Comparison of ENCODE assay signal across 8 cellular contexts in genomic region chr19:49301165-49301865, GRCh38. TPM values are rescaled to one million over a fixed set of nuclear protein-coding genes. Genes with fewer than 3 reads are reported as not detected.
A peak's percentile ranks its signal among the peaks of the same experiment; 100 is the strongest.
DNase-seq lines count a peak whose midpoint lies in the region; ATAC-seq and TF ChIP-seq lines count a peak whose summit lies in the region.

No MANE protein-coding gene starts in this region.

- H3K4me2 ChIP-seq in PC-3 (ENCODE audit: low read length) (peak overlapping the region; percentile 80), neural cell (ENCODE audit: low read length) (no peak overlapping the region)

- peak; percentile 66 for DNase-seq in EL
- DNase-seq in HK-2 (ENCODE audit: unreplicated experiment): peak; percentile 62
- peak; percentile 83 for DNase-seq in PC-3
- DNase-seq in activated T-cell treated with anti-CD3 and anti-CD28 coated beads, Interleukin-2, amount 50 U/mL, for 4 hours: peak; percentile 77
- peak; percentile 55 for DNase-seq in fibroblast of mammary gland (ENCODE audit: low read depth)
- DNase-seq in stimulated activated naive B cell treated with anti-CD40 and anti-IgM and Interleukin-4, amounts not matched to agents 10 μg/mL and 1 μg/mL and 100 μg/mL, for 72 hours: peak; percentile 76

- peaks cover 2% of the 10 kb centered on the region; the same call in 1 of the 2 replicates for H3K27me3 ChIP-seq in PC-3 (ENCODE audit: low read length)
- H3K27me3 ChIP-seq in neural cell (ENCODE audit: insufficient read depth, low read depth, low read length): no peaks in the 10 kb centered on the region

- H3K27ac ChIP-seq in PC-3 (ENCODE audit: low read length) (no peak overlapping the region), neural cell (ENCODE audit: low read length) (no peak overlapping the region)

- H2AFZ ChIP-seq in PC-3 (ENCODE audit: low read length) (peak overlapping the region; percentile 85), neural cell (ENCODE audit: low read depth, low read length) (no peak overlapping the region)

- POLR2A ChIA-PET in PC-3 (lab: Charles Lee; ENCODE audit: unreplicated experiment): no interaction called here

- TF ChIP-seq CTCF in PC-3 (conservative IDR thresholded peaks at IDR 0.05; ENCODE audit: low read depth, low read length) (peak; percentile 99), fibroblast of mammary gland (conservative IDR thresholded peaks at IDR 0.05; ENCODE audit: control insufficient read depth, insufficient read depth, low read depth, low read length) (peak; percentile 93), neural cell (IDR thresholded peaks at IDR 0.05; ENCODE audit: poor library complexity, severe bottlenecking) (peak; percentile 36)

- no TSS peak for BruUV-seq in PC-3 (replicated peaks; lab: Mats Ljungman, UMichigan)

- H3K36me3 ChIP-seq in PC-3 (ENCODE audit: low read depth, low read length) (no peaks in the 10 kb centered on the region), neural cell (ENCODE audit: insufficient read depth, low read length) (no peaks in the 10 kb centered on the region)

- ATAC-seq in PC-3: peak; percentile 100
- ATAC-seq in activated T-cell treated with anti-CD3 and anti-CD28 coated beads, Interleukin-2, amount 50 U/mL, for 4 hours: peak; percentile 97 to 100
- peak; percentile 100 for ATAC-seq in stimulated activated naive B cell treated with anti-CD40 and anti-IgM and Interleukin-4, amounts not matched to agents 10 μg/mL and 1 μg/mL and 100 μg/mL, for 72 hours (replicated peaks)
- ATAC-seq in GM19463 (IDR thresholded peaks at IDR 0.05; ENCODE audit: unreplicated experiment): no peak

- no peak for TF ChIP-seq RAD21 in neural cell (conservative IDR thresholded peaks at IDR 0.05)

- H3K4me1 ChIP-seq in PC-3 (ENCODE audit: insufficient read depth, low read length): no peaks in the 10 kb centered on the region

- H4K20me1 ChIP-seq in PC-3 (ENCODE audit: low read length): no peaks in the 10 kb centered on the region
- H4K20me1 ChIP-seq in neural cell (ENCODE audit: insufficient read depth): no peaks in the 10 kb centered on the region

- no peaks in the 10 kb centered on the region for H3K79me2 ChIP-seq in PC-3 (ENCODE audit: low read length)
- H3K79me2 ChIP-seq in neural cell (replicated peaks; ENCODE audit: insufficient read depth, low read length): no peaks in the 10 kb centered on the region

- H3K4me3 Mint-ChIP-seq in activated T-cell treated with anti-CD3 and anti-CD28 coated beads, Interleukin-2, amount 50 U/mL, for 4 hours: no peak overlapping the region
- H3K4me3 Mint-ChIP-seq in stimulated activated naive B cell treated with anti-CD40 and anti-IgM and Interleukin-4, amounts not matched to agents 10 μg/mL and 1 μg/mL and 100 μg/mL, for 72 hours: peak overlapping the region; percentile 81 to 82

- intact Hi-C loops in PC-3 (cut with micrococcal nuclease): loop anchor here (2.0 kb wide), 1 partner anchor 75 kb away; no protein-coding TSS in a partner anchor

- CTCF ChIA-PET in PC-3 (lab: Charles Lee): no interaction called here

- H3K9me2 ChIP-seq in PC-3 (replicated peaks; ENCODE audit: low read length) (no peaks in the 10 kb centered on the region), neural cell (ENCODE audit: insufficient read depth, low read length) (no peaks in the 10 kb centered on the region)

- H3K4me1 Mint-ChIP-seq in activated T-cell treated with anti-CD3 and anti-CD28 coated beads, Interleukin-2, amount 50 U/mL, for 4 hours (ENCODE audit: low read depth): peaks cover 5% of the 10 kb centered on the region
- H3K4me1 Mint-ChIP-seq in stimulated activated naive B cell treated with anti-CD40 and anti-IgM and Interleukin-4, amounts not matched to agents 10 μg/mL and 1 μg/mL and 100 μg/mL, for 72 hours: peaks cover 14 to 27% of the 10 kb centered on the region in 2 donors

- TF ChIP-seq EP300 in neural cell (conservative IDR thresholded peaks at IDR 0.05; ENCODE audit: poor library complexity, severe bottlenecking): no peak

- H3K4me3 ChIP-seq in PC-3 (ENCODE audit: low read length): peak overlapping the region; percentile 52; the same call in 1 of the 2 replicates
- H3K4me3 ChIP-seq in fibroblast of mammary gland (ENCODE audit: control insufficient read depth, low read depth, low read length): no peak overlapping the region
- no peak overlapping the region for H3K4me3 ChIP-seq in neural cell (ENCODE audit: low read length)

- H3K9ac ChIP-seq in PC-3 (ENCODE audit: low read length) (no peak overlapping the region), neural cell (ENCODE audit: low read length) (no peak overlapping the region)

- peak overlapping the region; percentile 2 for H3K27ac Mint-ChIP-seq in stimulated activated naive B cell treated with anti-CD40 and anti-IgM and Interleukin-4, amounts not matched to agents 10 μg/mL and 1 μg/mL and 100 μg/mL, for 72 hours

- H3K9me3 Mint-ChIP-seq in activated T-cell treated with anti-CD3 and anti-CD28 coated beads, Interleukin-2, amount 50 U/mL, for 4 hours: peaks cover 8% of the 10 kb centered on the region
- H3K9me3 Mint-ChIP-seq in stimulated activated naive B cell treated with anti-CD40 and anti-IgM and Interleukin-4, amounts not matched to agents 10 μg/mL and 1 μg/mL and 100 μg/mL, for 72 hours: peaks cover 2 to 7% of the 10 kb centered on the region in 2 donors

- H3F3A ChIP-seq in PC-3 (ENCODE audit: low read length, unreplicated experiment) (no peaks in the 10 kb centered on the region), neural cell (ENCODE audit: insufficient read depth, low read length, poor library complexity, severe bottlenecking) (no peaks in the 10 kb centered on the region)

- H3K27me3 Mint-ChIP-seq in activated T-cell treated with anti-CD3 and anti-CD28 coated beads, Interleukin-2, amount 50 U/mL, for 4 hours (ENCODE audit: low read depth): no peaks in the 10 kb centered on the region
- H3K27me3 Mint-ChIP-seq in stimulated activated naive B cell treated with anti-CD40 and anti-IgM and Interleukin-4, amounts not matched to agents 10 μg/mL and 1 μg/mL and 100 μg/mL, for 72 hours: no peaks in the 10 kb centered on the region

- peaks cover 6% of the 10 kb centered on the region for H3K36me3 Mint-ChIP-seq in activated T-cell treated with anti-CD3 and anti-CD28 coated beads, Interleukin-2, amount 50 U/mL, for 4 hours (ENCODE audit: insufficient read depth)
- peaks cover 2 to 11% of the 10 kb centered on the region in 2 donors for H3K36me3 Mint-ChIP-seq in stimulated activated naive B cell treated with anti-CD40 and anti-IgM and Interleukin-4, amounts not matched to agents 10 μg/mL and 1 μg/mL and 100 μg/mL, for 72 hours

- H3K9me3 ChIP-seq in PC-3 (ENCODE audit: low read length): no peaks in the 10 kb centered on the region
- H3K9me3 ChIP-seq in neural cell (ENCODE audit: low read length): no peaks in the 10 kb centered on the region

TF ChIP-seq in neural cell, 6 proteins besides CTCF, POLR2A, EP300 and RAD21:
- no peak for TF ChIP-seq EZH2 (IDR thresholded peaks at IDR 0.05; ENCODE audit: borderline replicate concordance, insufficient read depth, low read length, poor library complexity, severe bottlenecking)

RNA-seq across cellular contexts. Expression of gene SLC6A16, which starts 23.7 kb away (rescaled TPM):
- total RNA-seq in PC-3 (2014; rRNA removed): not detected in 2 replicates
- under 1 TPM; 0.20 to 0.92 (median 0.29) TPM for total RNA-seq in activated T-cell treated with anti-CD3 and anti-CD28 coated beads, Interleukin-2, amount 50 U/mL, for 4 hours
- polyA plus RNA-seq in neural cell: not detected in 2 replicates
- polyA minus RNA-seq in neural cell: not detected in 2 replicates

RNA-seq across cellular contexts. Expression of gene CD37, which starts 33.9 kb away (rescaled TPM):
- total RNA-seq in PC-3 (2014; rRNA removed): not detected in 2 replicates
- 100 to 1,000 TPM in 2 of 3 donors, 10 to 100 TPM in 1; 99.6 to 116 (median 106) TPM for total RNA-seq in activated T-cell treated with anti-CD3 and anti-CD28 coated beads, Interleukin-2, amount 50 U/mL, for 4 hours
- not detected in 2 replicates for polyA plus RNA-seq in neural cell
- polyA minus RNA-seq in neural cell: not detected in 2 replicates

Comparison
In these comparisons a context has a peak if more than half of its experiments do, and no peak if none do; other contexts are left out.
1. CTCF ChIP-seq: peak in every context shown above with its lines; median percentile 99 in PC-3; 93 in fibroblast of mammary gland; 36 in neural cell.
2. RNA of gene CD37, which starts 33.9 kb away (total RNA-seq): 99.6 to 116 TPM in activated T-cell treated with anti-CD3 and anti-CD28 coated beads, Interleukin-2, amount 50 U/mL, for 4 hours; not detected in PC-3; every median in the first group is over 100 times any median in the second.
3. Peak in every context shown above with its lines, with median percentiles within 50 percentile points of each other: DNase-seq.